Comparison of ENCODE assay signal across 30 cellular contexts in genomic region chr4:145815027-145815612, GRCh38.
DNase-seq lines count a peak whose midpoint lies in the region; ATAC-seq and TF ChIP-seq lines count a peak whose summit lies in the region.
"Had no signal": no experiment of that assay in that cellular context is flagged by ENCODE, and none has a peak within 500 bp of the region (broad histone marks: within the 10 kb centered on the region; RNA-seq: fewer than 3 reads in every experiment).

No MANE protein-coding gene starts in this region.

- no peaks in the 10 kb centered on the region for H3K27me3 ChIP-seq in SJSA1 (replicated peaks)
- H3K27me3 ChIP-seq in foreskin keratinocyte, result no peaks in the 10 kb centered on the region
- H3K27me3 ChIP-seq in hepatocyte, result no peaks in the 10 kb centered on the region
- H3K27me3 ChIP-seq: cardiac muscle cell, colonic mucosa, sigmoid colon, thyroid gland, uterus had no signal

- POLR2A ChIA-PET in activated CD8-positive, alpha-beta T cell treated with anti-CD3 and anti-CD28 coated beads for 36 hours (lab: Charles Lee), result interaction anchor here (0.5 to 1.0 kb wide), 3 partner anchors 9 to 14 kb away, joined by 3 to 4 read pairs (median 3); no protein-coding TSS in a partner anchor
- POLR2A ChIA-PET in activated CD8-positive, alpha-beta T cell treated with anti-CD3 and anti-CD28 coated beads, Interleukin-2, amount 10 ng/mL, durations not matched to agents 7 days and 5 days (lab: Charles Lee), result no interaction called here

- H3K27ac Mint-ChIP-seq in activated CD8-positive, alpha-beta T cell treated with anti-CD3 and anti-CD28 coated beads for 36 hours, result peak overlapping the region; percentile 83
- H3K27ac Mint-ChIP-seq in activated CD8-positive, alpha-beta T cell treated with anti-CD3 and anti-CD28 coated beads, Interleukin-2, amount 10 ng/mL, durations not matched to agents 7 days and 5 days, result no peak overlapping the region
- H3K27ac Mint-ChIP-seq in HFFc6, result peak overlapping the region; percentile 70
- H3K27ac Mint-ChIP-seq: CD4-positive, alpha-beta T cell had no signal

- ATAC-seq in activated CD8-positive, alpha-beta T cell treated with anti-CD3 and anti-CD28 coated beads for 36 hours, result peak; percentile 59
- ATAC-seq in activated CD8-positive, alpha-beta T cell treated with anti-CD3 and anti-CD28 coated beads, Interleukin-2, amount 10 ng/mL, durations not matched to agents 7 days and 5 days, result no peak
- no peak for ATAC-seq in foreskin keratinocyte
- ATAC-seq in SK-N-SH treated with all-trans-retinoic acid at 6 μM for 48 hours, result no peak
- ATAC-seq: left cardiac atrium; naive thymus-derived CD8-positive, alpha-beta T cell; psoas muscle; Right ventricle myocardium inferior had no signal

- peaks cover 30% of the 10 kb centered on the region for H3K4me1 Mint-ChIP-seq in activated CD8-positive, alpha-beta T cell treated with anti-CD3 and anti-CD28 coated beads for 36 hours (ENCODE audit: low read depth)
- peaks cover 18% of the 10 kb centered on the region for H3K4me1 Mint-ChIP-seq in activated CD8-positive, alpha-beta T cell treated with anti-CD3 and anti-CD28 coated beads, Interleukin-2, amount 10 ng/mL, durations not matched to agents 7 days and 5 days (ENCODE audit: low read depth)
- H3K4me1 Mint-ChIP-seq in HFFc6 (ENCODE audit: low read depth), result peaks cover 42% of the 10 kb centered on the region
- H3K4me1 Mint-ChIP-seq: immature natural killer cell had no signal

- H3K9me2 ChIP-seq in hepatocyte (replicated peaks; ENCODE audit: insufficient read depth), result no peaks in the 10 kb centered on the region

- DNase-seq in activated CD8-positive, alpha-beta T cell treated with anti-CD3 and anti-CD28 coated beads for 36 hours, result peak; percentile 51
- DNase-seq in activated CD8-positive, alpha-beta T cell treated with anti-CD3 and anti-CD28 coated beads, Interleukin-2, amount 10 ng/mL, durations not matched to agents 7 days and 5 days, result no peak
- DNase-seq in HFFc6 (no peak), SJSA1 (ENCODE audit: low read depth in 1 of 2, low spot score in 2 of 2) (no peak), foreskin keratinocyte (no peak), amygdala (lab: John Stamatoyannopoulos, UW) (no peak), hepatocyte (ENCODE audit: low spot score) (no peak)
- DNase-seq: activated CD8-positive, alpha-beta memory T cell treated with anti-CD3 and anti-CD28 coated beads for 24 hours; activated naive CD4-positive, alpha-beta T cell treated with anti-CD3 and anti-CD28 coated beads, Interleukin-2, amount 50 U/mL, for 16 hours; CD4-positive, alpha-beta T cell; colonic mucosa; DMS79 treated with DMSO at 0.1 percent for 48 hours; effector CD4-positive, alpha-beta T cell; immature natural killer cell; left cardiac atrium; MV-4-11; naive thymus-derived CD8-positive, alpha-beta T cell; NCI-H345; nucleus accumbens; psoas muscle; sigmoid colon; stimulated activated CD4-positive, alpha-beta T cell treated with anti-CD3 and anti-CD28 coated beads, Interleukin-12 subunit alpha, Interleukin-12 subunit beta, amount 100 ng/mL, for 4 hours; T-helper 9 cell; thyroid gland; uterus; WERI-Rb-1 had no signal

- H3K27ac ChIP-seq in SJSA1, result peak overlapping the region; percentile 16; the same call in 1 of the 2 replicates
- H3K27ac ChIP-seq in foreskin keratinocyte, result peak overlapping the region; percentile 59
- H3K27ac ChIP-seq in hepatocyte, result no peak overlapping the region
- H3K27ac ChIP-seq: cardiac muscle cell, colonic mucosa, psoas muscle, sigmoid colon, thyroid gland, uterus, WERI-Rb-1 had no signal

- H3K9me3 Mint-ChIP-seq in activated CD8-positive, alpha-beta T cell treated with anti-CD3 and anti-CD28 coated beads for 36 hours, result peaks cover 6% of the 10 kb centered on the region
- H3K9me3 Mint-ChIP-seq in activated CD8-positive, alpha-beta T cell treated with anti-CD3 and anti-CD28 coated beads, Interleukin-2, amount 10 ng/mL, durations not matched to agents 7 days and 5 days (ENCODE audit: insufficient read depth), result peaks cover under 1% of the 10 kb centered on the region
- peaks cover 8% of the 10 kb centered on the region for H3K9me3 Mint-ChIP-seq in HFFc6
- H3K9me3 Mint-ChIP-seq: immature natural killer cell had no signal

- CTCF ChIA-PET in activated CD8-positive, alpha-beta T cell treated with anti-CD3 and anti-CD28 coated beads for 36 hours (lab: Charles Lee), result interaction anchor here (1.4 kb wide), 1 partner anchor 28 kb away, joined by 4 read pairs; no protein-coding TSS in a partner anchor
- CTCF ChIA-PET in activated CD8-positive, alpha-beta T cell treated with anti-CD3 and anti-CD28 coated beads, Interleukin-2, amount 10 ng/mL, durations not matched to agents 7 days and 5 days (lab: Charles Lee), result no interaction called here

- 100% methylated on average over 1 of the region's 1 CpG for WGBS in hepatocyte (ENCODE audit: low lambda C conversion rate, missing lambda C conversion rate)

- no peak overlapping the region for H3K4me2 ChIP-seq in hepatocyte

- no peaks in the 10 kb centered on the region for H4K20me1 ChIP-seq in hepatocyte (ENCODE audit: insufficient read depth, poor library complexity, severe bottlenecking)

- H3K9me3 ChIP-seq in SJSA1 (replicated peaks) (no peaks in the 10 kb centered on the region), hepatocyte (ENCODE audit: low read depth) (no peaks in the 10 kb centered on the region)
- H3K9me3 ChIP-seq: colonic mucosa, psoas muscle, sigmoid colon, thyroid gland, uterus had no signal

- no peak for TF ChIP-seq CTCF in activated CD8-positive, alpha-beta T cell treated with anti-CD3 and anti-CD28 coated beads for 36 hours (IDR thresholded peaks at IDR 0.05)
- TF ChIP-seq CTCF in HFFc6 (IDR thresholded peaks at IDR 0.05) (no peak), foreskin keratinocyte (conservative IDR thresholded peaks at IDR 0.05) (no peak), hepatocyte (IDR thresholded peaks at IDR 0.05; ENCODE audit: poor library complexity) (no peak)

- H3K27me3 Mint-ChIP-seq in activated CD8-positive, alpha-beta T cell treated with anti-CD3 and anti-CD28 coated beads for 36 hours, result no peaks in the 10 kb centered on the region
- H3K27me3 Mint-ChIP-seq in activated CD8-positive, alpha-beta T cell treated with anti-CD3 and anti-CD28 coated beads, Interleukin-2, amount 10 ng/mL, durations not matched to agents 7 days and 5 days (ENCODE audit: low read depth), result no peaks in the 10 kb centered on the region
- H3K27me3 Mint-ChIP-seq in HFFc6 (ENCODE audit: insufficient read depth), result no peaks in the 10 kb centered on the region
- H3K27me3 Mint-ChIP-seq: CD4-positive, alpha-beta T cell; naive thymus-derived CD8-positive, alpha-beta T cell had no signal

- H3K79me2 ChIP-seq in hepatocyte, result no peaks in the 10 kb centered on the region

- no peak overlapping the region for H2AFZ ChIP-seq in hepatocyte

- no peak overlapping the region for H3K4me3 Mint-ChIP-seq in activated CD8-positive, alpha-beta T cell treated with anti-CD3 and anti-CD28 coated beads for 36 hours
- H3K4me3 Mint-ChIP-seq in activated CD8-positive, alpha-beta T cell treated with anti-CD3 and anti-CD28 coated beads, Interleukin-2, amount 10 ng/mL, durations not matched to agents 7 days and 5 days, result no peak overlapping the region
- H3K4me3 Mint-ChIP-seq in HFFc6, result no peak overlapping the region
- H3K4me3 Mint-ChIP-seq: CD4-positive, alpha-beta T cell; immature natural killer cell; naive thymus-derived CD8-positive, alpha-beta T cell had no signal

- H3K4me1 ChIP-seq in SJSA1 (replicated peaks) (peaks cover 25% of the 10 kb centered on the region), foreskin keratinocyte (peaks cover 14% of the 10 kb centered on the region), hepatocyte (ENCODE audit: insufficient read depth) (no peaks in the 10 kb centered on the region)
- H3K4me1 ChIP-seq: colonic mucosa, uterus had no signal

- peaks cover 86% of the 10 kb centered on the region for H3K36me3 Mint-ChIP-seq in activated CD8-positive, alpha-beta T cell treated with anti-CD3 and anti-CD28 coated beads for 36 hours (ENCODE audit: low read depth)
- H3K36me3 Mint-ChIP-seq in activated CD8-positive, alpha-beta T cell treated with anti-CD3 and anti-CD28 coated beads, Interleukin-2, amount 10 ng/mL, durations not matched to agents 7 days and 5 days (ENCODE audit: low read depth), result peaks cover 59% of the 10 kb centered on the region
- peaks cover 61% of the 10 kb centered on the region for H3K36me3 Mint-ChIP-seq in HFFc6 (ENCODE audit: low read depth)

- intact Hi-C loops in activated CD8-positive, alpha-beta T cell treated with anti-CD3 and anti-CD28 coated beads for 36 hours (cut with micrococcal nuclease), result no loop called here

- H3K36me3 ChIP-seq in SJSA1 (peaks cover 37% of the 10 kb centered on the region), hepatocyte (replicated peaks; ENCODE audit: insufficient read depth, low read depth) (no peaks in the 10 kb centered on the region)
- H3K36me3 ChIP-seq: colonic mucosa, thyroid gland, uterus had no signal

- H3K4me3 ChIP-seq in SJSA1 (no peak overlapping the region), hepatocyte (no peak overlapping the region)
- H3K4me3 ChIP-seq: cardiac muscle cell, colonic mucosa, lung, psoas muscle, sigmoid colon, thyroid gland, uterus had no signal

TF ChIP-seq in SK-N-SH treated with all-trans-retinoic acid at 6 μM for 48 hours, 23 proteins besides CTCF, POLR2A, EP300 and RAD21 (continues in another document):
- TF ChIP-seq POU6F1 (CRISPR knock-in tag; IDR thresholded peaks at IDR 0.05; ENCODE audit: borderline replicate concordance, low read depth) (no peak), ESRRG (CRISPR knock-in tag; IDR thresholded peaks at IDR 0.05) (no peak)
